ENCODE assay signal across 8 cellular contexts in the genomic region with DNA sequence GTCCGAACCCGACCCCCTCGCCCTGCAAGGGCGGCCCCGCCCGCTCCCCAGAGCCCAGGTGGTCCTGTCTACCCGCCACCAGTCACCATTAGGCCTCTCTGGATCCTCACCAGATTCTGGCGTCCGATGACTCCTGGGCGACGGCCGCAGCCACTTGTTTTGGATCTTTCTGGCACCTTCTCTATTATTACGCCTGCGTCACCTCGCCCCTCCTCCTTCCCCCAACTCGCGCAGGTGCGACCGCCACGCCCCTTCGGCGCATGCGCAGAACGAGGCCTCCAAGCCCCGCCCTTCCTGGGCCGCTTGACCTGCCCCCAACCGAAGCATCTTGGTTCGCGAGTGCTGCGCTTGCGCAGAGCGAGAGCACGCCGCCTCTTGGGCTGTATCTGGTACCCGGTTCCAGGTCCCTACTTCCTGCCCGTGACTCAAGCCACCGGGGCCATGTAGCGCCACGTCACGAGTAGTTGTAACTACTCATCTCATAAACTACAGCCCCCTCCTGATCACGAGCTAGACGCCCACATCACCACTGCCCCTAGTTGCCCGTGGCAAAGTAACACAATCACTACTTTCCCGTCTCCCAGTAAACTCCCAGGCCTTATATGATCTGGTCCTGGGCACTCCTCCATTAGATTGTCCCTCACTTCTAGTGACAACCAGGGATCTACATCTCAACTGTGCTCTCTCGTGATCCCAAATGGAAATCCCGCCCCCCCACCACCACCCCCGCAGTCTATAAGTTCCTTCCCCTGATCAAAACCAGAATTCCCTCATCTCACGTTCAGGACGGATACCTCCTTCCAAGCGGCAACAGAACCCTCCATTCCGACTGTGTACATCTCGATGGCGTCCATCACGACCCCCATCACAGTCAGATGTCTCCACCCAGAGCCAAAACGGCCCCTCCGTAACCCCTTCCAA. TPM values are rescaled to one million over a fixed set of nuclear protein-coding genes. Genes with fewer than 3 reads are reported as not detected.
DNase-seq lines count a peak whose midpoint lies in the region; ATAC-seq, FAIRE-seq and TF ChIP-seq lines count a peak whose summit lies in the region.

A gene with protein sequence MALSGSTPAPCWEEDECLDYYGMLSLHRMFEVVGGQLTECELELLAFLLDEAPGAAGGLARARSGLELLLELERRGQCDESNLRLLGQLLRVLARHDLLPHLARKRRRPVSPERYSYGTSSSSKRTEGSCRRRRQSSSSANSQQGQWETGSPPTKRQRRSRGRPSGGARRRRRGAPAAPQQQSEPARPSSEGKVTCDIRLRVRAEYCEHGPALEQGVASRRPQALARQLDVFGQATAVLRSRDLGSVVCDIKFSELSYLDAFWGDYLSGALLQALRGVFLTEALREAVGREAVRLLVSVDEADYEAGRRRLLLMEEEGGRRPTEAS (minus strand): TSS at position 156 of the 921 bp plus-strand sequence. CDS start 670 bp downstream, outside the sequence.

- peaks cover 46% of the 10 kb centered on the region for H3K79me2 ChIP-seq in ACC112 (ENCODE audit: control insufficient read depth, insufficient read depth, low read length, unreplicated experiment)

- H3K36me3 ChIP-seq in ACC112 (ENCODE audit: insufficient read depth, low read length), result no peaks in the 10 kb centered on the region
- no peaks in the 10 kb centered on the region for H3K36me3 ChIP-seq in bronchial epithelial cell (ENCODE audit: control insufficient read depth, insufficient read depth, low read length)

- peak within 1 kb of the TSS; percentile 94 for H3K27ac ChIP-seq in ACC112 (ENCODE audit: low read depth, low read length)

- ATAC-seq in GM18907 (IDR thresholded peaks at IDR 0.05; ENCODE audit: unreplicated experiment) (peak; percentile 63), HG03159 (IDR thresholded peaks at IDR 0.05; ENCODE audit: unreplicated experiment) (peak; percentile 74)

- H3K4me1 ChIP-seq in ACC112 (ENCODE audit: control insufficient read depth, insufficient read depth, low read length, unreplicated experiment), result peaks cover 17% of the 10 kb centered on the region

- no peaks in the 10 kb centered on the region for H3K27me3 ChIP-seq in ACC112 (ENCODE audit: insufficient read depth, low read length)
- no peaks in the 10 kb centered on the region for H3K27me3 ChIP-seq in bronchial epithelial cell (ENCODE audit: control insufficient read depth, insufficient read depth, low read length)

- FAIRE-seq in bronchial epithelial cell (lab: Jason Lieb, UNC), result no peak

- peak within 1 kb of the TSS; percentile 85 for H3K4me3 ChIP-seq in ACC112 (ENCODE audit: low read depth, low read length)
- H3K4me3 ChIP-seq in WI38 (ENCODE audit: low read depth, low read length), result peak within 1 kb of the TSS; percentile 96
- peak within 1 kb of the TSS; percentile 86 for H3K4me3 ChIP-seq in bronchial epithelial cell (ENCODE audit: low read depth, low read length)

- no peak for TF ChIP-seq CTCF in WI38 (IDR thresholded peaks at IDR 0.05; ENCODE audit: low read depth, low read length)
- no peak for TF ChIP-seq CTCF in bronchial epithelial cell (IDR thresholded peaks at IDR 0.05; ENCODE audit: insufficient read depth, low read length, severe bottlenecking)

- peak within 1 kb of the TSS; percentile 68 for H2AFZ ChIP-seq in ACC112 (ENCODE audit: low read length, unreplicated experiment)

- peak; percentile 99 for DNase-seq in NCI-H2227 treated with DMSO at 0.1 percent for 48 hours (lab: John Stamatoyannopoulos, UW)
- peak; percentile 96 for DNase-seq in bronchial epithelial cell (ENCODE audit: low read depth)
- peak; percentile 92 for DNase-seq in iPS-NIHi7 (ENCODE audit: extremely low spot score)
- peak; percentile 85 for DNase-seq in smooth muscle cell of the brain vasculature (ENCODE audit: low read depth, low spot score)

RNA-seq across cellular contexts. Expression of the gene that starts here (rescaled TPM):
- 27.1 and 28.7 TPM in 2 replicates for total RNA-seq in bronchial epithelial cell

Comparison
In these comparisons a context has a peak if more than half of its experiments do, and no peak if none do; other contexts are left out.
1. Peak in every context shown above with its lines: DNase-seq, ATAC-seq, H3K4me3 ChIP-seq and H3K27ac ChIP-seq.